ENCODE assay signal across 14 cellular contexts in the genomic region with DNA sequence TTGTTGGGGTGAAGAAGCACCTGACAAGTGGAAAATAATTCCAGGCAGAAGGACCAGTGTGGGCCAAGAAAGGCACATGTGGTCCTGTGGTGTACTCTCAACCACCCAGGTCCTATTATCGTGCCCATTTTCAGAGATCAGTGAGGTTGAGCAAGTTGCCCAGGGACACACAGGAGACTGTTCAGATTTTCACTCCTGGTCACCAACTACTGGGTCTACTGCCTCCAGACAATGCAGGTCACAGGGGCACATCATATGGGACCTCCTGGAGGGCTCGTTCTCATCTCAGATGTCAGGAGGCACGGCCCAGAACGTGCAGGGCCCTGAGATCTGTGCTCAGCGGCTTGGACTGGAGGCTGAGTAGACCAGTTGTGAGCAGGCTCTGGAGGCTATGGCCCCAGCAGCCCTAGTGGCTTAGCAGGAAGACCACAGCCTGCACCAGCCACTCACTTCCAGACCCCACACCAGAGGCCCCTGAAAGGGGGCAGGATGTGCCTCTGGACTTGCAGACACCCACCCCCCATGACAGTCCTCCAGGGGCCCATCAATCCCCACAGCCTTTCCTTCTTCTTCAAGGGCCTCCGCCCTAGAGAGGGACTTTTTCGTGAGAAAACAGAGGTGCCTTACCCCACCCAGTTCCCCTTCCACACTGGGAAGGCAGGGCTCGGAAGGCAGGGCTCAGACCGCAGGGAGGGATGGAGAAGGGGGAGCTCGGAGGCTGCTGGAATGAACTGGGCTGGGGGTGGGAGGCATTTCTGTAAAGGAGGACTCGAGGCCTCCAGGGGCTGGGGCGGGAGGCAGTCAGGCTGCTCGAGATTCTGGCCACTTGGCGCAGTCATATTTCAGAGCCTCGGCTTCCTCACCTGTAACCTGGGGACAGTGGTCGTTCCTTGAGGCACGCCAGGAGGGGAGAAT.
DNase-seq lines count a peak whose midpoint lies in the region; ATAC-seq, FAIRE-seq and TF ChIP-seq lines count a peak whose summit lies in the region.
"Had no signal": no experiment of that assay in that cellular context is flagged by ENCODE, and none has a peak within 500 bp of the region (broad histone marks: within the 10 kb centered on the region; RNA-seq: fewer than 3 reads in every experiment).

No MANE protein-coding gene starts in this region.

- no peak overlapping the region for H3K9ac ChIP-seq in HepG2 (ENCODE audit: insufficient read depth, low read depth, low read length)

- peaks cover 18% of the 10 kb centered on the region for H3K4me1 Mint-ChIP-seq in glutamatergic neuron (ENCODE audit: low read depth, unreplicated experiment)
- H3K4me1 Mint-ChIP-seq: IgD-negative memory B cell had no signal

- peaks cover 2% of the 10 kb centered on the region for H3K9me3 Mint-ChIP-seq in glutamatergic neuron (ENCODE audit: unreplicated experiment)
- H3K9me3 Mint-ChIP-seq: endodermal cell, IgD-negative memory B cell, WTC11 had no signal

- no peak for TF ChIP-seq EP300 in HepG2 (IDR thresholded peaks at IDR 0.05; ENCODE audit: low read depth in 2 of 2, low read length in 2 of 2)
- TF ChIP-seq EP300 in HepG2 (CRISPR knock-in tag; IDR thresholded peaks at IDR 0.05; ENCODE audit: borderline replicate concordance): no peak
- no peak for TF ChIP-seq EP300 in sigmoid colon (IDR thresholded peaks at IDR 0.05)

- TF ChIP-seq RAD21 in HepG2 (CRISPR knock-in tag; IDR thresholded peaks at IDR 0.05): no peak

- no peaks in the 10 kb centered on the region for H3K27me3 Mint-ChIP-seq in glutamatergic neuron (ENCODE audit: unreplicated experiment)

- H3K27ac ChIP-seq in HepG2 (ENCODE audit: extremely low read length, insufficient read depth, low read length) (no peak overlapping the region), right lobe of liver (peak overlapping the region in 1 of 3 donors; percentile 43), sigmoid colon (peak overlapping the region; percentile 84 to 94 (median 87)), Peyer's patch (peak overlapping the region in 2 of 4 donors; percentile 57 to 73)

- H3K79me2 ChIP-seq in HepG2 (ENCODE audit: insufficient read depth, low read length): no peaks in the 10 kb centered on the region

- 0 out of 2 replicates have a peak, but pooled peaks cover 7% of the 10 kb centered on the region for H3K4me1 ChIP-seq in HepG2 (ENCODE audit: insufficient read depth, low read length)
- H3K4me1 ChIP-seq in right lobe of liver: no peaks in the 10 kb centered on the region
- H3K4me1 ChIP-seq in sigmoid colon: peaks cover 0 to 98% (median 84%) of the 10 kb centered on the region in 4 donors
- peaks cover 0 to 25% (median 0%) of the 10 kb centered on the region in 4 donors for H3K4me1 ChIP-seq in Peyer's patch

- H3K4me3 ChIP-seq in HepG2 (replicated peaks in 1 of 3; ENCODE audit: insufficient read depth in 1 of 3, low read depth in 2 of 3, low read length in 3 of 3): no peak overlapping the region
- no peak overlapping the region for H3K4me3 ChIP-seq in right lobe of liver
- H3K4me3 ChIP-seq in sigmoid colon: peak overlapping the region in 3 of 4 donors; percentile 16 to 23 (median 17)
- H3K4me3 ChIP-seq in Peyer's patch: no peak overlapping the region

- POLR2A ChIA-PET in HepG2 (lab: Yijun Ruan, JAX): no interaction called here

- peak overlapping the region; percentile 46 for H3K27ac Mint-ChIP-seq in glutamatergic neuron (ENCODE audit: unreplicated experiment)
- H3K27ac Mint-ChIP-seq: endodermal cell, WTC11 had no signal

- intact Hi-C loops in HepG2 (cut with micrococcal nuclease; ENCODE audit: unreplicated experiment): no loop called here
- intact Hi-C loops in right lobe of liver (cut with DNase I): no loop called here
- intact Hi-C loops in sigmoid colon (cut with DNase I): loop anchor here (2.0 to 10.0 kb wide), 3 partner anchors 138 to 346 kb away; no protein-coding TSS in a partner anchor

- no peaks in the 10 kb centered on the region for H4K20me1 ChIP-seq in HepG2 (ENCODE audit: insufficient read depth, low read length)

- CTCF ChIA-PET in HepG2 (lab: Yijun Ruan, JAX; ENCODE audit: low intra/inter-chr PET ratio, low total read pairs): no interaction called here

- TF ChIP-seq CTCF in HepG2 (CRISPR knock-in tag; IDR thresholded peaks at IDR 0.05) (no peak), right lobe of liver (IDR thresholded peaks at IDR 0.05) (no peak), glutamatergic neuron (IDR thresholded peaks at IDR 0.05; ENCODE audit: partially characterized antibody, unreplicated experiment) (no peak), sigmoid colon (IDR thresholded peaks at IDR 0.05) (no peak), Peyer's patch (IDR thresholded peaks at IDR 0.05) (no peak)

- in situ Hi-C loops in HepG2 (cut with HindIII; ENCODE audit: extremely low pct_ligation_motif_present, low pct_unique_long_range_greater_than_20kb): no loop called here

- DNase-seq in HepG2 (ENCODE audit: low spot score): no peak
- DNase-seq in right lobe of liver: no peak
- no peak for DNase-seq in glutamatergic neuron
- DNase-seq in sigmoid colon: peak; percentile 66
- DNase-seq in NOMO-1 treated with dmso at 0.1 percent for 144 hours (lab: John Stamatoyannopoulos, UW; ENCODE audit: unreplicated experiment): no peak
- no peak for DNase-seq in Peyer's patch
- no peak for DNase-seq in NCI-H82 (lab: John Stamatoyannopoulos, UW)
- DNase-seq in HuH-7.5 (ENCODE audit: low spot score): no peak
- DNase-seq: DMS53; endodermal cell; NCI-H1417 treated with DMSO at 0.1 percent for 48 hours; stimulated activated CD4-positive, alpha-beta T cell treated with anti-CD3 and anti-CD28 coated beads, Interleukin-4, amount 100 ng/mL, for 24 hours had no signal

- no peak overlapping the region for H3K4me3 Mint-ChIP-seq in glutamatergic neuron (ENCODE audit: unreplicated experiment)
- H3K4me3 Mint-ChIP-seq: endodermal cell, IgD-negative memory B cell, WTC11 had no signal

- ATAC-seq in HepG2 (no peak), right lobe of liver (no peak)
- ATAC-seq: WTC11 had no signal

- no TSS peak for BruUV-seq in HepG2 (replicated peaks; lab: Mats Ljungman, UMichigan)

- no peak for TF ChIP-seq POLR2A in HepG2 (IDR thresholded peaks at IDR 0.05; ENCODE audit: insufficient read depth in 1 of 2, low read depth in 2 of 2, low read length in 2 of 2)
- TF ChIP-seq POLR2A in right lobe of liver (IDR thresholded peaks at IDR 0.05): no peak
- TF ChIP-seq POLR2A in sigmoid colon (IDR thresholded peaks at IDR 0.05): no peak
- no peak for TF ChIP-seq POLR2A in Peyer's patch (IDR thresholded peaks at IDR 0.05)

- H2AFZ ChIP-seq in HepG2 (ENCODE audit: low read length): no peak overlapping the region

- no peak for FAIRE-seq in HepG2 (lab: Jason Lieb, UNC)

- no peaks in the 10 kb centered on the region for H3K36me3 Mint-ChIP-seq in glutamatergic neuron (ENCODE audit: unreplicated experiment)
- H3K36me3 Mint-ChIP-seq: WTC11 had no signal

- no peak overlapping the region for H3K4me2 ChIP-seq in HepG2 (ENCODE audit: low read depth, low read length)

- H3K27me3 ChIP-seq in HepG2 (ENCODE audit: control insufficient read depth in 1 of 2, insufficient read depth in 2 of 2, low read length in 2 of 2): peaks cover 8 to 47% of the 10 kb centered on the region in 2 experiments
- no peaks in the 10 kb centered on the region for H3K27me3 ChIP-seq in right lobe of liver
- no peaks in the 10 kb centered on the region for H3K27me3 ChIP-seq in sigmoid colon
- no peaks in the 10 kb centered on the region for H3K27me3 ChIP-seq in Peyer's patch

- 33% methylated on average over 13 of the region's 17 CpGs for WGBS in HepG2 (ENCODE audit: low lambda C conversion rate)
- WGBS in right lobe of liver (ENCODE audit: insufficient coverage, low coverage, low lambda C conversion rate, missing lambda C conversion rate): 56% methylated on average over 9 of the region's 17 CpGs
- 76 to 83% methylated on average over 17 of the region's 17 CpGs for WGBS in sigmoid colon, 2 donors

- H3K36me3 ChIP-seq in HepG2 (replicated peaks in 1 of 2; ENCODE audit: control insufficient read depth in 1 of 2, insufficient read depth in 2 of 2, low read length in 2 of 2) (no peaks in the 10 kb centered on the region), right lobe of liver (no peaks in the 10 kb centered on the region), sigmoid colon (no peaks in the 10 kb centered on the region), Peyer's patch (no peaks in the 10 kb centered on the region)

- H3K9me3 ChIP-seq in HepG2 (ENCODE audit: low read length): no peaks in the 10 kb centered on the region
- H3K9me3 ChIP-seq in right lobe of liver: no peaks in the 10 kb centered on the region
- no peaks in the 10 kb centered on the region for H3K9me3 ChIP-seq in sigmoid colon
- H3K9me3 ChIP-seq in Peyer's patch: no peaks in the 10 kb centered on the region

TF ChIP-seq in HepG2, 621 proteins besides CTCF, POLR2A, EP300 and RAD21:
- no peak for TF ChIP-seq HNRNPH1 (optimal IDR thresholded peaks at IDR 0.05; ENCODE audit: low read depth, low read length)
- TF ChIP-seq, protein P1, sequence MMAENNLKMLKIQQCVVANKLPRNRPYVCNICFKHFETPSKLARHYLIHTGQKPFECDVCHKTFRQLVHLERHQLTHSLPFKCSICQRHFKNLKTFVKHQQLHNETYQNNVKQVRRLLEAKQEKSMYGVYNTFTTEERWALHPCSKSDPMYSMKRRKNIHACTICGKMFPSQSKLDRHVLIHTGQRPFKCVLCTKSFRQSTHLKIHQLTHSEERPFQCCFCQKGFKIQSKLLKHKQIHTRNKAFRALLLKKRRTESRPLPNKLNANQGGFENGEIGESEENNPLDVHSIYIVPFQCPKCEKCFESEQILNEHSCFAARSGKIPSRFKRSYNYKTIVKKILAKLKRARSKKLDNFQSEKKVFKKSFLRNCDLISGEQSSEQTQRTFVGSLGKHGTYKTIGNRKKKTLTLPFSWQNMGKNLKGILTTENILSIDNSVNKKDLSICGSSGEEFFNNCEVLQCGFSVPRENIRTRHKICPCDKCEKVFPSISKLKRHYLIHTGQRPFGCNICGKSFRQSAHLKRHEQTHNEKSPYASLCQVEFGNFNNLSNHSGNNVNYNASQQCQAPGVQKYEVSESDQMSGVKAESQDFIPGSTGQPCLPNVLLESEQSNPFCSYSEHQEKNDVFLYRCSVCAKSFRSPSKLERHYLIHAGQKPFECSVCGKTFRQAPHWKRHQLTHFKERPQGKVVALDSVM (CRISPR knock-in tag; IDR thresholded peaks at IDR 0.05): no peak
- TF ChIP-seq ZNF768 (CRISPR knock-in tag; IDR thresholded peaks at IDR 0.05): peak; percentile 77
TF ChIP-seq in HepG2: peak in this region for 1.

Comparison
In these comparisons a context has a peak if more than half of its experiments do, and no peak if none do; other contexts are left out.
1. H3K4me3 ChIP-seq: peak in sigmoid colon (3 of 4); none in HepG2 (0 of 3), right lobe of liver (0 of 3) and Peyer's patch (0 of 4).